In the genomic region with DNA sequence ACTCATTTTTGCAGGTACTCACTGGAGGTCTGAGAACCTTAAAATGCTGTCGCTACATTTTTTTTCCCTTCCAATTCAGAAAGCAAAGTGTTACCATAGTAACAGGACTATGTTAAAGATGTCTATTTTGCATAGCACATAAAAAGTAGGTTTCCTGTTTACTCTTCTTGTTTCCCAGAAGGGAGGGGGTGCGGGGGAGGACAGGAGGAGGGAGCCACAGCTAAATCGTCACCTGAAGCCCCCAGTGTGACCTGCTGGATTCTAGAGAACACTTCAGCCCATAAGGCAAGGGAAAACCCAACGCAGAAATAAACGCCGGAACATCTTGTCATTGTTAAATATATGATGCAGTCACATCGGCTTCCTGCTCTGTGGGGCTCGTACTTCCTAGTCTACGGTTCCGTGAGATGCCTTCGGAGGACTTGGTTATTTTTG, we compare ENCODE assay signal across 12 cellular contexts. TPM values are rescaled to one million over a fixed set of nuclear protein-coding genes. Genes with fewer than 3 reads are reported as not detected.
DNase-seq lines count a peak whose midpoint lies in the region; ATAC-seq lines count a peak whose summit lies in the region.
"Had no signal": no experiment of that assay in that cellular context is flagged by ENCODE, and none has a peak within 500 bp of the region (broad histone marks: within the 10 kb centered on the region; RNA-seq: fewer than 3 reads in every experiment).

No MANE protein-coding gene starts in this region.

- DNase-seq in activated naive CD4-positive, alpha-beta T cell (lab: John Stamatoyannopoulos, UW): no peak
- DNase-seq in dermis blood vessel endothelial cell (peak; percentile 89), DMS53 treated with DMSO at 0.1 percent for 48 hours (lab: John Stamatoyannopoulos, UW; ENCODE audit: unreplicated experiment) (no peak), HT-29 (ENCODE audit: low spot score) (no peak)
- DNase-seq: glutamatergic neuron, mesendoderm, NCI-H1694 treated with DMSO at 0.1 percent for 48 hours had no signal

- peak overlapping the region; percentile 99 for H3K27ac ChIP-seq in temporal lobe (ENCODE audit: low read depth, low read length)

- H3K27me3 Mint-ChIP-seq in activated naive CD4-positive, alpha-beta T cell treated with anti-CD3 and anti-CD28 coated beads, Interleukin-2, amount 50 U/mL, for 24 hours: peaks cover 44% of the 10 kb centered on the region

- H3K27ac Mint-ChIP-seq in activated naive CD4-positive, alpha-beta T cell treated with anti-CD3 and anti-CD28 coated beads, Interleukin-2, amount 50 U/mL, for 24 hours: no peak overlapping the region
- H3K27ac Mint-ChIP-seq: dendritic cell treated with granulocyte-macrophage colony-stimulating factor and Interleukin-4, amounts not matched to agents 40 ng/mL and 50 ng/mL, for 4 days had no signal

- H3K4me1 Mint-ChIP-seq in activated naive CD4-positive, alpha-beta T cell treated with anti-CD3 and anti-CD28 coated beads, Interleukin-2, amount 50 U/mL, for 24 hours: peaks cover 24% of the 10 kb centered on the region

- ATAC-seq in HG03354 (IDR thresholded peaks at IDR 0.05; ENCODE audit: poor library complexity, severe bottlenecking, unreplicated experiment): peak; percentile 59
- ATAC-seq in HG03025 (IDR thresholded peaks at IDR 0.05; ENCODE audit: low FRiP score, unreplicated experiment): no peak

- no peaks in the 10 kb centered on the region for H3K36me3 Mint-ChIP-seq in activated naive CD4-positive, alpha-beta T cell treated with anti-CD3 and anti-CD28 coated beads, Interleukin-2, amount 50 U/mL, for 24 hours

- H3K9me3 Mint-ChIP-seq in activated naive CD4-positive, alpha-beta T cell treated with anti-CD3 and anti-CD28 coated beads, Interleukin-2, amount 50 U/mL, for 24 hours: no peaks in the 10 kb centered on the region
- H3K9me3 Mint-ChIP-seq: dendritic cell treated with granulocyte-macrophage colony-stimulating factor and Interleukin-4, amounts not matched to agents 40 ng/mL and 50 ng/mL, for 4 days had no signal

- peak overlapping the region; percentile 53 for H3K4me3 Mint-ChIP-seq in activated naive CD4-positive, alpha-beta T cell treated with anti-CD3 and anti-CD28 coated beads, Interleukin-2, amount 50 U/mL, for 24 hours
- H3K4me3 Mint-ChIP-seq: dendritic cell treated with granulocyte-macrophage colony-stimulating factor and Interleukin-4, amounts not matched to agents 40 ng/mL and 50 ng/mL, for 4 days had no signal

RNA-seq across cellular contexts. Expression of a gene that starts 44.6 kb away (rescaled TPM):
- 60.1 and 121 TPM in 2 replicates for total RNA-seq in dermis blood vessel endothelial cell
- 73.0 TPM for total RNA-seq in temporal lobe
- 30.0 and 31.0 TPM in 2 replicates for total RNA-seq in HT-29 (2014; rRNA removed; shearing (Covaris generic))
